Comparison of ENCODE assay signal across 12 cellular contexts in genomic region chr14:35254736-35255135, GRCh38. TPM values are rescaled to one million over a fixed set of nuclear protein-coding genes. Genes with fewer than 3 reads are reported as not detected.
DNase-seq lines count a peak whose midpoint lies in the region; ATAC-seq and TF ChIP-seq lines count a peak whose summit lies in the region.
"Had no signal": no experiment of that assay in that cellular context is flagged by ENCODE, and none has a peak within 500 bp of the region (broad histone marks: within the 10 kb centered on the region; RNA-seq: fewer than 3 reads in every experiment).

No MANE protein-coding gene starts in this region.

- no peaks in the 10 kb centered on the region for H3K9me3 ChIP-seq in BLaER1
- H3K9me3 ChIP-seq: pancreas had no signal

- H3K27ac ChIP-seq in BLaER1: no peak overlapping the region
- H3K27ac ChIP-seq: pancreas, SK-N-MC had no signal

- H3K27ac Mint-ChIP-seq in activated CD8-positive, alpha-beta T cell treated with anti-CD3 and anti-CD28 coated beads for 36 hours: peak overlapping the region; percentile 65
- H3K27ac Mint-ChIP-seq in osteocyte (ENCODE audit: unreplicated experiment): no peak overlapping the region

- H3K9ac ChIP-seq in BLaER1: no peak overlapping the region

- no peaks in the 10 kb centered on the region for H3K9me3 Mint-ChIP-seq in activated CD8-positive, alpha-beta T cell treated with anti-CD3 and anti-CD28 coated beads for 36 hours
- no peaks in the 10 kb centered on the region for H3K9me3 Mint-ChIP-seq in osteocyte (ENCODE audit: unreplicated experiment)

- peak; percentile 64 for ATAC-seq in activated CD8-positive, alpha-beta T cell treated with anti-CD3 and anti-CD28 coated beads for 36 hours
- ATAC-seq in GM19351 (IDR thresholded peaks at IDR 0.05; ENCODE audit: unreplicated experiment) (no peak), GM18502 (IDR thresholded peaks at IDR 0.05; ENCODE audit: poor library complexity, unreplicated experiment) (no peak)
- ATAC-seq: pancreas had no signal

- H3K4me3 Mint-ChIP-seq in activated CD8-positive, alpha-beta T cell treated with anti-CD3 and anti-CD28 coated beads for 36 hours: no peak overlapping the region
- no peak overlapping the region for H3K4me3 Mint-ChIP-seq in osteocyte (ENCODE audit: unreplicated experiment)

- CTCF ChIA-PET in activated CD8-positive, alpha-beta T cell treated with anti-CD3 and anti-CD28 coated beads for 36 hours (lab: Charles Lee): interaction anchor here (0.7 to 2.1 kb wide), 3 partner anchors 25 to 161 kb away, joined by 3 to 5 read pairs (median 4); no protein-coding TSS in a partner anchor

- POLR2A ChIA-PET in activated CD8-positive, alpha-beta T cell treated with anti-CD3 and anti-CD28 coated beads for 36 hours (lab: Charles Lee): no interaction called here

- peaks cover 12% of the 10 kb centered on the region for H3K4me1 ChIP-seq in BLaER1
- H3K4me1 ChIP-seq: pancreas had no signal

- TF ChIP-seq CTCF in GM10266 (IDR thresholded peaks at IDR 0.05; ENCODE audit: control insufficient read depth, insufficient read depth, low read depth, missing control alignments): no peak
- no peak for TF ChIP-seq CTCF in activated CD8-positive, alpha-beta T cell treated with anti-CD3 and anti-CD28 coated beads for 36 hours (IDR thresholded peaks at IDR 0.05)
- no peak for TF ChIP-seq CTCF in osteocyte (IDR thresholded peaks at IDR 0.05)

- H3K4me2 ChIP-seq in BLaER1: 0 out of 2 replicates have a peak overlapping the region, but pooled peaks have one; percentile 21

- H4K20me1 ChIP-seq in BLaER1: no peaks in the 10 kb centered on the region

- DNase-seq in GM10266 (ENCODE audit: extremely low spot score) (peak; percentile 22), kidney tubule cell (ENCODE audit: low spot score) (peak; percentile 49), NCI-H69 (lab: John Stamatoyannopoulos, UW) (no peak), osteocyte (ENCODE audit: extremely low spot score, unreplicated experiment) (no peak)
- DNase-seq in activated CD8-positive, alpha-beta T cell treated with anti-CD3 and anti-CD28 coated beads for 36 hours: peak; percentile 60
- DNase-seq: C1 segment of cervical spinal cord, cortex of kidney, pancreas had no signal

- no peaks in the 10 kb centered on the region for H3K27me3 Mint-ChIP-seq in activated CD8-positive, alpha-beta T cell treated with anti-CD3 and anti-CD28 coated beads for 36 hours
- H3K27me3 Mint-ChIP-seq in osteocyte (ENCODE audit: unreplicated experiment): no peaks in the 10 kb centered on the region

- intact Hi-C loops in activated CD8-positive, alpha-beta T cell treated with anti-CD3 and anti-CD28 coated beads for 36 hours (cut with micrococcal nuclease): no loop called here

- H3K27me3 ChIP-seq in BLaER1: no peaks in the 10 kb centered on the region
- H3K27me3 ChIP-seq: pancreas had no signal

- H3K4me1 Mint-ChIP-seq in activated CD8-positive, alpha-beta T cell treated with anti-CD3 and anti-CD28 coated beads for 36 hours (ENCODE audit: low read depth): peaks cover 30% of the 10 kb centered on the region
- no peaks in the 10 kb centered on the region for H3K4me1 Mint-ChIP-seq in osteocyte (ENCODE audit: unreplicated experiment)

- 0 out of 2 replicates have a peak, but pooled peaks cover 16% of the 10 kb centered on the region for H3K36me3 ChIP-seq in BLaER1
- H3K36me3 ChIP-seq: pancreas had no signal

- H3K36me3 Mint-ChIP-seq in activated CD8-positive, alpha-beta T cell treated with anti-CD3 and anti-CD28 coated beads for 36 hours (ENCODE audit: low read depth): peaks cover 14% of the 10 kb centered on the region
- peaks cover 4% of the 10 kb centered on the region for H3K36me3 Mint-ChIP-seq in osteocyte (ENCODE audit: unreplicated experiment)

- no peak overlapping the region for H3K4me3 ChIP-seq in BLaER1
- H3K4me3 ChIP-seq: pancreas, SK-N-MC had no signal

RNA-seq across cellular contexts. Expression of gene PSMA6, which starts 37.4 kb away (rescaled TPM):
- 100 to 1,000 TPM; 361 to 393 TPM for total RNA-seq in activated CD8-positive, alpha-beta T cell treated with anti-CD3 and anti-CD28 coated beads for 36 hours
- 137 and 146 TPM in 2 replicates for total RNA-seq in osteocyte

Comparison
In these comparisons a context has a peak if more than half of its experiments do, and no peak if none do; other contexts are left out.
1. DNase-seq: peak in GM10266 (single experiment), activated CD8-positive, alpha-beta T cell treated with anti-CD3 and anti-CD28 coated beads for 36 hours (single experiment) and kidney tubule cell (single experiment); none in NCI-H69 (single experiment) and osteocyte (single experiment).